32 cellular contexts compared by ENCODE assay signal in the genomic region with DNA sequence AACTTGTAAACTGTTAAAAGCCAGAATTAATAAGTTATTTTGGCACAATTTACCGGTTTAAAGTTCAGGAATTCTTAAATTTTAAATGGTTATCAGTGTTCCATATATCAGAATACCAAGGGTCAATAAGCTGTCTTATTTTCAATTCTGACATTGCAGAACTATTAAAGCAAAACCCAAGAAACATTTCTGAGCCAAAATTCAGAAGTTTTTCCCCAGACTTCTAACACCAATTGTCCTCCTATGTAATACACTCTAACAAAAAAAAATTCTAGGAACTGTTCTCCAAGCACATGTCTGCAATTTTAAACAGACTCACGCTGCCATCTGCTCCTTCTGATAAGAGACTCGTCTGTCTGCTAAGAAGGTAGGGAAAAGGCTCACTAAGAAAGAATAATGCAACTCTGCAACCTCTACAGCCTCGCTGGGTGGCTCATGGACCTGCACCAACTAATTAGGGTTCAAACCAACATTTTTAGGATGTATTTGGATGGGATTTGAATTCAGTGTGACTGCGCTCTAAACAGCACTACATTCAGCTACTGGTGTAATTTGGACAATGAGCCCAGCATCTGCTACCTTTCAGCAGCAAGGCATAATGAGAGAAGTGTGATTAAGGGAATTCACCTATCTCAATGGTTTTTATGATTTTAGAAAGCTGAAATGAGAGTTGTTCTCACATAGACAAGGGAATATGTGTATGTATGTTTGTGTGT.
DNase-seq lines count a peak whose midpoint lies in the region; ATAC-seq, FAIRE-seq and TF ChIP-seq lines count a peak whose summit lies in the region.
"Had no signal": no experiment of that assay in that cellular context is flagged by ENCODE, and none has a peak within 500 bp of the region (broad histone marks: within the 10 kb centered on the region; RNA-seq: fewer than 3 reads in every experiment).

No MANE protein-coding gene starts in this region.

- TF ChIP-seq EP300 in H1 (IDR thresholded peaks at IDR 0.05; ENCODE audit: borderline replicate concordance in 1 of 2, low read depth in 2 of 2, low read length in 2 of 2) = no peak

- no peak overlapping the region for H2AK5ac ChIP-seq in H9 (ENCODE audit: insufficient read length, low read length)
- H2AK5ac ChIP-seq in H1 (ENCODE audit: low read depth, low read length) = no peak overlapping the region

- no peak overlapping the region for H3K4me2 ChIP-seq in H9 (ENCODE audit: insufficient read depth, insufficient read length, low read length)
- H3K4me2 ChIP-seq in H1 (ENCODE audit: insufficient read depth in 1 of 2, low read depth in 2 of 2, low read length in 2 of 2) = no peak overlapping the region
- H3K4me2 ChIP-seq: A549 had no signal

- H3K27ac ChIP-seq in CD8-positive, alpha-beta memory T cell (ENCODE audit: low read depth, low read length) = peak overlapping the region; percentile 35
- H3K27ac ChIP-seq in H9 (ENCODE audit: insufficient read length, low read depth, low read length) (no peak overlapping the region), H1 (ENCODE audit: low read depth, low read length) (no peak overlapping the region), tibial artery (no peak overlapping the region)
- H3K27ac ChIP-seq: A549, breast epithelium, prostate gland, right lobe of liver, SK-N-MC, thoracic aorta had no signal

- H2BK15ac ChIP-seq in H9 (ENCODE audit: low read depth, low read length) (no peak overlapping the region), H1 (ENCODE audit: low read length) (no peak overlapping the region)

- no peaks in the 10 kb centered on the region for H3K4me1 Mint-ChIP-seq in CD8-positive, alpha-beta memory T cell
- no peaks in the 10 kb centered on the region for H3K4me1 Mint-ChIP-seq in H9
- H3K4me1 Mint-ChIP-seq in Calu3 (ENCODE audit: low read depth, unreplicated experiment) = no peaks in the 10 kb centered on the region
- H3K4me1 Mint-ChIP-seq: activated CD4-positive, alpha-beta T cell treated with anti-CD3 and anti-CD28 coated beads for 36 hours; activated naive CD4-positive, alpha-beta T cell treated with anti-CD3 and anti-CD28 coated beads, Interleukin-2, amount 50 U/mL, for 24 hours; naive B cell had no signal

- POLR2A ChIA-PET in CD8-positive, alpha-beta memory T cell (lab: Charles Lee) = no interaction called here
- POLR2A ChIA-PET in H1 (lab: Charles Lee; ENCODE audit: partially characterized antibody) = no interaction called here

- TF ChIP-seq RAD21 in H1 (IDR thresholded peaks at IDR 0.05 in 1 of 2, conservative IDR thresholded peaks at IDR 0.05 in 1 of 2; ENCODE audit: low read depth in 2 of 2, low read length in 2 of 2) = no peak

- no peak for TF ChIP-seq POLR2A in H1 (IDR thresholded peaks at IDR 0.05; ENCODE audit: control extremely low read depth in 1 of 2, low read depth in 2 of 2, low read length in 2 of 2)

- H4K8ac ChIP-seq in H9 (replicated peaks; ENCODE audit: insufficient read length, low read depth, low read length) (no peak overlapping the region), H1 (ENCODE audit: extremely low read depth, insufficient read depth, low read length) (no peak overlapping the region)

- no CpG with 5 or more reads among the region's 5 CpGs for whole genome bisulfite sequencing in H9 (ENCODE audit: extremely low coverage, insufficient read length, low lambda C conversion rate)
- WGBS in H1 (ENCODE audit: extremely low coverage in 1 of 2, insufficient coverage in 1 of 2, insufficient read length in 1 of 2, insufficient replicate concordance in 2 of 2, low coverage in 1 of 2, low lambda C conversion rate in 2 of 2, missing lambda C conversion rate in 1 of 2), 2 experiments = 67% methylated on average over 5 of the region's 5 CpGs; no CpG with 5 or more reads in 1 of the 2 experiments

- H3K18ac ChIP-seq in H9 (ENCODE audit: insufficient read length, low read depth, low read length) (no peak overlapping the region), H1 (ENCODE audit: extremely low read depth, low read length) (no peak overlapping the region)

- peak overlapping the region; percentile 11 for H2AFZ ChIP-seq in H9 (ENCODE audit: low read length)
- peak overlapping the region; percentile 74 for H2AFZ ChIP-seq in H1 (ENCODE audit: low read length)

- H3K23ac ChIP-seq in H9 (ENCODE audit: insufficient read length, low read depth, low read length) = no peak overlapping the region
- no peak overlapping the region for H3K23ac ChIP-seq in H1 (ENCODE audit: insufficient read length)

- H3K14ac ChIP-seq in H9 (ENCODE audit: insufficient read depth, low read length) = no peak overlapping the region
- H3K14ac ChIP-seq in H1 (ENCODE audit: insufficient read length) = no peak overlapping the region

- H4K5ac ChIP-seq in H9 (ENCODE audit: insufficient read length, low read depth, low read length) (no peak overlapping the region), H1 (ENCODE audit: insufficient read length, low read depth, low read length) (no peak overlapping the region)

- H2BK20ac ChIP-seq in H9 (ENCODE audit: low read depth, low read length, poor library complexity, severe bottlenecking) = no peak overlapping the region
- no peak overlapping the region for H2BK20ac ChIP-seq in H1 (ENCODE audit: low read length)

- H3K4me1 ChIP-seq in CD8-positive, alpha-beta memory T cell (ENCODE audit: insufficient read depth, low read length) = no peaks in the 10 kb centered on the region
- H3K4me1 ChIP-seq in H9 (ENCODE audit: insufficient read depth, low read length) (no peaks in the 10 kb centered on the region), H1 (replicated peaks in 1 of 4; ENCODE audit: control insufficient read depth in 3 of 4, insufficient read depth in 4 of 4, low read length in 3 of 4) (no peaks in the 10 kb centered on the region), tibial artery (no peaks in the 10 kb centered on the region)
- H3K4me1 ChIP-seq: A549, breast epithelium, prostate gland, right lobe of liver had no signal

- no peak overlapping the region for H3K4me3 ChIP-seq in CD8-positive, alpha-beta memory T cell (ENCODE audit: low read length)
- H3K4me3 ChIP-seq in H1 (ENCODE audit: extremely low read depth in 1 of 4, insufficient read depth in 2 of 4, low read depth in 3 of 4, low read length in 4 of 4) = no peak overlapping the region
- H3K4me3 ChIP-seq in tibial artery = no peak overlapping the region
- H3K4me3 ChIP-seq: A549, breast epithelium, prostate gland, right lobe of liver, SK-N-MC, thoracic aorta had no signal

- DNase-seq in CD8-positive, alpha-beta memory T cell = no peak
- DNase-seq in H9 = no peak
- peak; percentile 35 for DNase-seq in OCI-M2 (lab: John Stamatoyannopoulos, UW; ENCODE audit: unreplicated experiment)
- DNase-seq in H1 (ENCODE audit: low read depth in 1 of 2, low spot score in 2 of 2) = no peak
- no peak for DNase-seq in activated CD4-positive, CD25-positive, alpha-beta regulatory T cell treated with anti-CD3 and anti-CD28 coated beads, Interleukin-2, amount 50 U/mL, for 72 hours
- DNase-seq in tibial artery = no peak
- no peak for DNase-seq in Calu3
- DNase-seq: activated CD4-positive, alpha-beta T cell treated with anti-CD3 and anti-CD28 coated beads for 36 hours; activated CD8-positive, alpha-beta T cell treated with anti-CD3 and anti-CD28 coated beads for 36 hours; GOT3; KG1; naive B cell; NCI-H2029; NCI-H345; NCI-H748 treated with DMSO at 0.1 percent for 48 hours; nucleus accumbens; PC-3; right lobe of liver; stimulated activated CD8-positive, alpha-beta memory T cell treated with anti-CD3 and anti-CD28 coated beads, Interleukin-4, amount 100 ng/mL, for 48 hours had no signal

- H3K4ac ChIP-seq in H9 (ENCODE audit: low read depth, low read length) (no peak overlapping the region), H1 (replicated peaks; ENCODE audit: insufficient read length, low read depth, low read length) (no peak overlapping the region)

- no TSS peak for BruUV-seq in Calu3 (replicated peaks; lab: Mats Ljungman, UMichigan)

- peak; percentile 32 for FAIRE-seq in H1 (lab: Jason Lieb, UNC)
- FAIRE-seq: A549, G401.6, TTC549, urothelium cell line had no signal

- H4K91ac ChIP-seq in H9 (ENCODE audit: insufficient read length, low read depth, low read length) (no peak overlapping the region), H1 (replicated peaks; ENCODE audit: insufficient read length, low read length) (no peak overlapping the region)

- H3K9ac ChIP-seq in H9 (ENCODE audit: extremely low read depth, insufficient read length, low read length) = no peak overlapping the region
- no peak overlapping the region for H3K9ac ChIP-seq in H1 (replicated peaks in 1 of 4; ENCODE audit: extremely low read depth in 1 of 4, low read depth in 3 of 4, low read length in 3 of 4)

- H3K9me3 Mint-ChIP-seq in CD8-positive, alpha-beta memory T cell = peaks cover 2 to 32% (median 3%) of the 10 kb centered on the region in 5 donors
- H3K9me3 Mint-ChIP-seq in H9 (peaks cover 3 to 12% of the 10 kb centered on the region in 2 experiments; a peak in 4 of 5 replicates), Calu3 (ENCODE audit: low read depth, unreplicated experiment) (peaks cover 3% of the 10 kb centered on the region)
- H3K9me3 Mint-ChIP-seq: activated naive CD4-positive, alpha-beta T cell treated with anti-CD3 and anti-CD28 coated beads, Interleukin-2, amount 50 U/mL, for 24 hours; T-helper 1 cell treated with Interleukin-12 subunit alpha and Interleukin-12 subunit beta and Interleukin-4 antibody, amounts not matched to agents 30 μg/mL and 1 μg/mL, for 36 hours had no signal

- H3K36me3 ChIP-seq in CD8-positive, alpha-beta memory T cell (ENCODE audit: insufficient read depth, low read length) = no peaks in the 10 kb centered on the region
- no peaks in the 10 kb centered on the region for H3K36me3 ChIP-seq in H1 (ENCODE audit: control insufficient read depth in 2 of 4, insufficient read depth in 4 of 4, low read length in 3 of 4)
- no peaks in the 10 kb centered on the region for H3K36me3 ChIP-seq in tibial artery
- H3K36me3 ChIP-seq: breast epithelium, prostate gland, right lobe of liver, thoracic aorta had no signal

- H2BK120ac ChIP-seq in H9 (ENCODE audit: low read depth, low read length, poor library complexity, severe bottlenecking) = no peak overlapping the region
- no peak overlapping the region for H2BK120ac ChIP-seq in H1 (replicated peaks; ENCODE audit: low read depth, low read length)

- H2BK5ac ChIP-seq in H9 (ENCODE audit: insufficient read length, low read length) = no peak overlapping the region
- no peak overlapping the region for H2BK5ac ChIP-seq in H1 (ENCODE audit: low read depth, low read length)

- no peaks in the 10 kb centered on the region for H3K79me1 ChIP-seq in H9 (ENCODE audit: insufficient read depth, low read depth, low read length, poor library complexity, severe bottlenecking)
- no peaks in the 10 kb centered on the region for H3K79me1 ChIP-seq in H1 (ENCODE audit: low read depth, low read length)

- H4K20me1 ChIP-seq in H9 (ENCODE audit: control insufficient read depth, insufficient read depth, insufficient read length) = no peaks in the 10 kb centered on the region
- H4K20me1 ChIP-seq in H1 (replicated peaks in 1 of 2; ENCODE audit: control insufficient read depth in 1 of 2, insufficient read depth in 2 of 2, low read length in 2 of 2) = no peaks in the 10 kb centered on the region

- no peak for ATAC-seq in HG02981 (IDR thresholded peaks at IDR 0.05; ENCODE audit: unreplicated experiment)
- ATAC-seq: A549; activated CD4-positive, alpha-beta T cell treated with anti-CD3 and anti-CD28 coated beads for 36 hours; activated CD8-positive, alpha-beta T cell treated with anti-CD3 and anti-CD28 coated beads for 36 hours; PC-3; right lobe of liver had no signal

- H3K27ac Mint-ChIP-seq in CD8-positive, alpha-beta memory T cell = no peak overlapping the region
- H3K27ac Mint-ChIP-seq in H9 (no peak overlapping the region; a peak in 1 of 7 replicates), Calu3 (ENCODE audit: unreplicated experiment) (no peak overlapping the region)
- H3K27ac Mint-ChIP-seq: activated CD4-positive, alpha-beta T cell treated with anti-CD3 and anti-CD28 coated beads for 36 hours; activated CD8-positive, alpha-beta T cell treated with anti-CD3 and anti-CD28 coated beads for 36 hours; activated naive CD4-positive, alpha-beta T cell treated with anti-CD3 and anti-CD28 coated beads, Interleukin-2, amount 50 U/mL, for 24 hours; mesothelial cell of epicardium; naive B cell; stimulated activated naive CD8-positive, alpha-beta T cell treated with anti-CD3 and anti-CD28 coated beads, Interleukin-15, Interleukin-2, amounts not matched to agents 100 ng/mL and 50 ng/mL, for 24 hours; T-helper 1 cell treated with Interleukin-12 subunit alpha and Interleukin-12 subunit beta and Interleukin-4 antibody, amounts not matched to agents 30 μg/mL and 1 μg/mL, for 36 hours had no signal

- H3T11ph ChIP-seq in H9 (ENCODE audit: low read length) = no peak overlapping the region

- intact Hi-C loops in tibial artery (cut with DNase I; ENCODE audit: low total_unique reads) = no loop called here
- intact Hi-C loops in Calu3 (cut with micrococcal nuclease; ENCODE audit: unreplicated experiment) = no loop called here

- H3K79me2 ChIP-seq in H9 (ENCODE audit: insufficient read depth, low read length) (no peaks in the 10 kb centered on the region), H1 (ENCODE audit: control insufficient read depth in 1 of 2, insufficient read depth in 2 of 2, low read length in 2 of 2) (no peaks in the 10 kb centered on the region)

- H3K23me2 ChIP-seq in H9 (ENCODE audit: insufficient read length, low read depth, low read length, poor library complexity, severe bottlenecking) (no peaks in the 10 kb centered on the region), H1 (ENCODE audit: low read depth, low read length) (no peaks in the 10 kb centered on the region; the same call in 1 of the 2 replicates)

- H3K27me3 Mint-ChIP-seq in CD8-positive, alpha-beta memory T cell = no peaks in the 10 kb centered on the region
- H3K27me3 Mint-ChIP-seq in H9 (ENCODE audit: low read depth) (no peaks in the 10 kb centered on the region), Calu3 (ENCODE audit: unreplicated experiment) (no peaks in the 10 kb centered on the region)
- H3K27me3 Mint-ChIP-seq: activated CD4-positive, alpha-beta T cell treated with anti-CD3 and anti-CD28 coated beads for 36 hours; activated CD8-positive, alpha-beta T cell treated with anti-CD3 and anti-CD28 coated beads for 36 hours; activated naive CD4-positive, alpha-beta T cell treated with anti-CD3 and anti-CD28 coated beads, Interleukin-2, amount 50 U/mL, for 24 hours; naive B cell; stimulated activated naive CD8-positive, alpha-beta T cell treated with anti-CD3 and anti-CD28 coated beads, Interleukin-15, Interleukin-2, amounts not matched to agents 100 ng/mL and 50 ng/mL, for 24 hours had no signal

- H3K4me3 Mint-ChIP-seq in CD8-positive, alpha-beta memory T cell = no peak overlapping the region
- H3K4me3 Mint-ChIP-seq in H9 (no peak overlapping the region), Calu3 (ENCODE audit: low read depth, unreplicated experiment) (no peak overlapping the region)
- H3K4me3 Mint-ChIP-seq: activated CD4-positive, alpha-beta T cell treated with anti-CD3 and anti-CD28 coated beads for 36 hours; activated CD8-positive, alpha-beta T cell treated with anti-CD3 and anti-CD28 coated beads for 36 hours; activated naive CD4-positive, alpha-beta T cell treated with anti-CD3 and anti-CD28 coated beads, Interleukin-2, amount 50 U/mL, for 24 hours; mesothelial cell of epicardium; naive B cell; stimulated activated naive CD8-positive, alpha-beta T cell treated with anti-CD3 and anti-CD28 coated beads, Interleukin-15, Interleukin-2, amounts not matched to agents 100 ng/mL and 50 ng/mL, for 24 hours; T-helper 1 cell treated with Interleukin-12 subunit alpha and Interleukin-12 subunit beta and Interleukin-4 antibody, amounts not matched to agents 30 μg/mL and 1 μg/mL, for 36 hours had no signal

- no peaks in the 10 kb centered on the region for H3K9me3 ChIP-seq in CD8-positive, alpha-beta memory T cell (ENCODE audit: low read length)
- H3K9me3 ChIP-seq in H9 (ENCODE audit: control insufficient read depth, low read depth, low read length) = no peaks in the 10 kb centered on the region
- H3K9me3 ChIP-seq in H1 (ENCODE audit: insufficient read depth in 2 of 2, low read depth in 1 of 2, low read length in 1 of 2) = 0 out of 4 replicates have a peak, but pooled peaks cover 0 to 5% of the 10 kb centered on the region in 2 experiments
- no peaks in the 10 kb centered on the region for H3K9me3 ChIP-seq in tibial artery
- H3K9me3 ChIP-seq: A549, breast epithelium, prostate gland, thoracic aorta had no signal

- H3K56ac ChIP-seq in H9 (ENCODE audit: insufficient read length, low read depth, low read length) (no peak overlapping the region), H1 (replicated peaks; ENCODE audit: insufficient read length, low read depth, low read length) (no peak overlapping the region)

- TF ChIP-seq CTCF in H9 (conservative IDR thresholded peaks at IDR 0.05) = no peak
- TF ChIP-seq CTCF in H1 (IDR thresholded peaks at IDR 0.05; ENCODE audit: control extremely low read depth in 1 of 3, insufficient read depth in 1 of 3, low read depth in 1 of 3, low read length in 3 of 3) = no peak
- TF ChIP-seq CTCF in tibial artery (IDR thresholded peaks at IDR 0.05) = no peak
- no peak for TF ChIP-seq CTCF in Calu3 (IDR thresholded peaks at IDR 0.05; ENCODE audit: unreplicated experiment)

- H3K27me3 ChIP-seq in CD8-positive, alpha-beta memory T cell (ENCODE audit: insufficient read depth, low read length, poor library complexity, severe bottlenecking) = no peaks in the 10 kb centered on the region
- H3K27me3 ChIP-seq in H9 (ENCODE audit: insufficient read depth, low read length) (no peaks in the 10 kb centered on the region), H1 (replicated peaks in 1 of 4; ENCODE audit: control insufficient read depth in 3 of 4, extremely low read depth in 1 of 4, insufficient read depth in 3 of 4, low read length in 3 of 4) (no peaks in the 10 kb centered on the region), tibial artery (no peaks in the 10 kb centered on the region)
- H3K27me3 ChIP-seq: breast epithelium, right lobe of liver had no signal

- H3K36me3 Mint-ChIP-seq in CD8-positive, alpha-beta memory T cell = no peaks in the 10 kb centered on the region
- H3K36me3 Mint-ChIP-seq in H9 (ENCODE audit: insufficient read depth in 1 of 3, low read depth in 3 of 3) (peaks cover 0 to 8% (median 3%) of the 10 kb centered on the region in 3 experiments; a peak in 3 of 7 replicates), Calu3 (ENCODE audit: insufficient read depth, unreplicated experiment) (no peaks in the 10 kb centered on the region)
- H3K36me3 Mint-ChIP-seq: activated naive CD4-positive, alpha-beta T cell treated with anti-CD3 and anti-CD28 coated beads, Interleukin-2, amount 50 U/mL, for 24 hours; naive B cell had no signal

- CTCF ChIA-PET in CD8-positive, alpha-beta memory T cell (lab: Charles Lee) = no interaction called here
- CTCF ChIA-PET in H1 (lab: Charles Lee; ENCODE audit: partially characterized antibody) (no interaction called here), Calu3 (lab: Charles Lee) (no interaction called here)

- H2BK12ac ChIP-seq in H9 (ENCODE audit: insufficient read length, low read depth, low read length) (no peak overlapping the region), H1 (ENCODE audit: low read depth, low read length) (no peak overlapping the region)
